Comparison of ENCODE assay signal across 23 cellular contexts in genomic region chr6:43658161-43658560, GRCh38. TPM values are rescaled to one million over a fixed set of nuclear protein-coding genes. Genes with fewer than 3 reads are reported as not detected.
"Had no signal": no experiment of that assay in that cellular context is flagged by ENCODE, and none has a peak within 500 bp of the region (broad histone marks: within the 10 kb centered on the region; RNA-seq: fewer than 3 reads in every experiment).

No MANE protein-coding gene starts in this region.

- H3K27me3 Mint-ChIP-seq: type B pancreatic cell had no signal

- H3K9me3 Mint-ChIP-seq: immature natural killer cell; stimulated activated effector memory CD8-positive, alpha-beta T cell treated with anti-CD3 and anti-CD28 coated beads, Interleukin-12 subunit alpha, Interleukin-12 subunit beta, amount 100 ng/mL, for 72 hours; type B pancreatic cell had no signal

- H3K27ac ChIP-seq: dorsolateral prefrontal cortex, lower lobe of right lung, prostate gland, right atrium auricular region, sigmoid colon, stomach, thyroid gland had no signal

- DNase-seq: cortex of kidney; dorsolateral prefrontal cortex; effector CD4-positive, alpha-beta T cell; hypothalamus; immature natural killer cell; left ventricle myocardium superior; lower lobe of right lung; naive thymus-derived CD8-positive, alpha-beta T cell; nephron progenitor cell; nucleus accumbens; sigmoid colon; stimulated activated CD4-positive, alpha-beta T cell treated with anti-CD3 and anti-CD28 coated beads, Interleukin-2, amount 100 ng/mL, for 24 hours; stimulated activated CD4-positive, alpha-beta T cell treated with anti-CD3 and anti-CD28 coated beads, Interleukin-4, amount 100 ng/mL, for 24 hours; stimulated activated naive CD4-positive, alpha-beta T cell treated with Interleukin-2 at 50 U/mL for 16 hours; stomach; thyroid gland had no signal

- H3K36me3 Mint-ChIP-seq: immature natural killer cell; stimulated activated effector memory CD8-positive, alpha-beta T cell treated with anti-CD3 and anti-CD28 coated beads, Interleukin-12 subunit alpha, Interleukin-12 subunit beta, amount 100 ng/mL, for 72 hours; type B pancreatic cell had no signal

- H3K27me3 ChIP-seq: dorsolateral prefrontal cortex, right atrium auricular region, sigmoid colon, stomach, thyroid gland had no signal

- H3K4me1 ChIP-seq: lower lobe of right lung, prostate gland, right atrium auricular region, sigmoid colon, stomach, thyroid gland had no signal

- H3K27ac Mint-ChIP-seq: immature natural killer cell; nephron progenitor cell; stimulated activated effector memory CD8-positive, alpha-beta T cell treated with anti-CD3 and anti-CD28 coated beads, Interleukin-12 subunit alpha, Interleukin-12 subunit beta, amount 100 ng/mL, for 72 hours; type B pancreatic cell had no signal

- H3K4me3 ChIP-seq: dorsolateral prefrontal cortex, lower lobe of right lung, prostate gland, right atrium auricular region, sigmoid colon, stomach, thyroid gland had no signal

- H3K36me3 ChIP-seq: lower lobe of right lung, prostate gland, right atrium auricular region, sigmoid colon, stomach, thyroid gland had no signal

- H3K4me1 Mint-ChIP-seq: immature natural killer cell; naive thymus-derived CD8-positive, alpha-beta T cell; nephron progenitor cell; stimulated activated effector memory CD8-positive, alpha-beta T cell treated with anti-CD3 and anti-CD28 coated beads, Interleukin-12 subunit alpha, Interleukin-12 subunit beta, amount 100 ng/mL, for 72 hours had no signal

- H3K4me3 Mint-ChIP-seq: immature natural killer cell; naive thymus-derived CD8-positive, alpha-beta T cell; nephron progenitor cell; stimulated activated effector memory CD8-positive, alpha-beta T cell treated with anti-CD3 and anti-CD28 coated beads, Interleukin-12 subunit alpha, Interleukin-12 subunit beta, amount 100 ng/mL, for 72 hours; type B pancreatic cell had no signal

- H3K9me3 ChIP-seq: lower lobe of right lung, prostate gland, sigmoid colon, stomach, thyroid gland had no signal

RNA-seq across cellular contexts. Expression of gene RSPH9, which starts 13.3 kb away (rescaled TPM):
- total RNA-seq: mesenteric fat pad; myocyte; naive thymus-derived CD8-positive, alpha-beta T cell had no signal
- polyA plus RNA-seq: keratinocyte had no signal
